19 cellular contexts compared by ENCODE assay signal in genomic region chr21:31426235-31426797, GRCh38.
A peak's percentile ranks its signal among the peaks of the same experiment; 100 is the strongest.
DNase-seq lines count a peak whose midpoint lies in the region; ATAC-seq and TF ChIP-seq lines count a peak whose summit lies in the region.
"Had no signal": no experiment of that assay in that cellular context is flagged by ENCODE, and none has a peak within 500 bp of the region (broad histone marks: within the 10 kb centered on the region; RNA-seq: fewer than 3 reads in every experiment).

No MANE protein-coding gene starts in this region.

- no peak overlapping the region for H3K27ac ChIP-seq in gastroesophageal sphincter
- H3K27ac ChIP-seq: esophagus squamous epithelium, stomach had no signal

- no peak for TF ChIP-seq EP300 in gastroesophageal sphincter (IDR thresholded peaks at IDR 0.05)

- peak; percentile 89 for ATAC-seq in activated CD4-positive, alpha-beta T cell treated with anti-CD3 and anti-CD28 coated beads for 36 hours
- ATAC-seq in HG02938 (IDR thresholded peaks at IDR 0.05; ENCODE audit: unreplicated experiment) (peak; percentile 58), gastroesophageal sphincter (no peak), HG03571 (IDR thresholded peaks at IDR 0.05; ENCODE audit: unreplicated experiment) (no peak), mucosa of descending colon (no peak)
- ATAC-seq in activated T-helper 17 cell treated with anti-CD3 and anti-CD28 coated beads, Interleukin-2, amount 50 U/mL, for 72 hours (replicated peaks), result peak; percentile 95
- ATAC-seq: left colon had no signal

- H3K9me3 ChIP-seq in gastroesophageal sphincter (no peaks in the 10 kb centered on the region), mucosa of descending colon (no peaks in the 10 kb centered on the region)
- H3K9me3 ChIP-seq: esophagus squamous epithelium, stomach had no signal

- no peaks in the 10 kb centered on the region for H3K27me3 Mint-ChIP-seq in activated CD4-positive, alpha-beta T cell treated with anti-CD3 and anti-CD28 coated beads for 36 hours
- H3K27me3 Mint-ChIP-seq in activated T-helper 17 cell treated with anti-CD3 and anti-CD28 coated beads, Interleukin-2, amount 50 U/mL, for 72 hours, result no peaks in the 10 kb centered on the region
- H3K27me3 Mint-ChIP-seq: CD4-positive, alpha-beta memory T cell had no signal

- no peak for TF ChIP-seq POLR2A in gastroesophageal sphincter (IDR thresholded peaks at IDR 0.05)

- WGBS in gastroesophageal sphincter (ENCODE audit: low coverage in 1 of 2), 2 donors, result 79 to 83% methylated on average over 4 to 5 of the region's 5 CpGs

- peak overlapping the region; percentile 53 for H3K27ac Mint-ChIP-seq in activated CD4-positive, alpha-beta T cell treated with anti-CD3 and anti-CD28 coated beads for 36 hours
- peak overlapping the region; percentile 49 for H3K27ac Mint-ChIP-seq in activated T-helper 17 cell treated with anti-CD3 and anti-CD28 coated beads, Interleukin-2, amount 50 U/mL, for 72 hours

- CTCF ChIA-PET in activated CD4-positive, alpha-beta T cell treated with anti-CD3 and anti-CD28 coated beads for 36 hours (lab: Charles Lee), result interaction anchor here (1.2 kb wide), 1 partner anchor 72 kb away, joined by 7 read pairs; no protein-coding TSS in a partner anchor

- TF ChIP-seq CTCF in gastroesophageal sphincter (IDR thresholded peaks at IDR 0.05) (no peak), mucosa of descending colon (IDR thresholded peaks at IDR 0.05) (no peak)

- H3K4me3 ChIP-seq in gastroesophageal sphincter, result no peak overlapping the region
- no peak overlapping the region for H3K4me3 ChIP-seq in mucosa of descending colon
- H3K4me3 ChIP-seq: esophagus squamous epithelium, stomach had no signal

- H3K4me1 ChIP-seq in gastroesophageal sphincter (no peaks in the 10 kb centered on the region), mucosa of descending colon (ENCODE audit: low read depth) (no peaks in the 10 kb centered on the region)

- intact Hi-C loops in activated CD4-positive, alpha-beta T cell treated with anti-CD3 and anti-CD28 coated beads for 36 hours (cut with DNase I, micrococcal nuclease), result loop anchor here (1.0 to 5.0 kb wide), 5 partner anchors 72 to 229 kb away; no protein-coding TSS in a partner anchor
- intact Hi-C loops in mucosa of descending colon (cut with DNase I, micrococcal nuclease), result no loop called here

- peak overlapping the region; percentile 18 for H3K4me3 Mint-ChIP-seq in activated CD4-positive, alpha-beta T cell treated with anti-CD3 and anti-CD28 coated beads for 36 hours
- H3K4me3 Mint-ChIP-seq in activated T-helper 17 cell treated with anti-CD3 and anti-CD28 coated beads, Interleukin-2, amount 50 U/mL, for 72 hours, result peak overlapping the region; percentile 6
- H3K4me3 Mint-ChIP-seq: CD4-positive, alpha-beta memory T cell had no signal

- DNase-seq in activated CD4-positive, alpha-beta T cell treated with anti-CD3 and anti-CD28 coated beads for 36 hours, result peak; percentile 22
- DNase-seq in activated CD4-positive, alpha-beta T cell treated with anti-CD3 and anti-CD28 coated beads, Interleukin-2, amount 50 U/mL, for 1 hour, result no peak
- DNase-seq in non-pigmented ciliary epithelial cell (ENCODE audit: low read depth), result peak; percentile 65
- DNase-seq in mucosa of descending colon, result no peak
- DNase-seq: 8988T; amniotic stem cell; CD4-positive, alpha-beta memory T cell; esophagus squamous epithelium; Karpas-422; left colon; NCI-H1930; RPMI8226; stimulated activated CD4-positive, alpha-beta T cell treated with anti-CD3 and anti-CD28 coated beads, Interleukin-4, amount 100 ng/mL, for 4 hours; stomach; T1000 had no signal

- H3K9me3 Mint-ChIP-seq in activated CD4-positive, alpha-beta T cell treated with anti-CD3 and anti-CD28 coated beads for 36 hours (ENCODE audit: low read depth), result no peaks in the 10 kb centered on the region
- no peaks in the 10 kb centered on the region for H3K9me3 Mint-ChIP-seq in activated T-helper 17 cell treated with anti-CD3 and anti-CD28 coated beads, Interleukin-2, amount 50 U/mL, for 72 hours
- H3K9me3 Mint-ChIP-seq: CD4-positive, alpha-beta memory T cell had no signal

- H3K36me3 ChIP-seq in gastroesophageal sphincter (no peaks in the 10 kb centered on the region), mucosa of descending colon (ENCODE audit: low read depth) (no peaks in the 10 kb centered on the region)
- H3K36me3 ChIP-seq: esophagus squamous epithelium, stomach had no signal

- H3K27me3 ChIP-seq in gastroesophageal sphincter, result no peaks in the 10 kb centered on the region
- H3K27me3 ChIP-seq: esophagus squamous epithelium, stomach had no signal

- H3K36me3 Mint-ChIP-seq in activated CD4-positive, alpha-beta T cell treated with anti-CD3 and anti-CD28 coated beads for 36 hours (ENCODE audit: low read depth), result peaks cover 2% of the 10 kb centered on the region
- H3K36me3 Mint-ChIP-seq in activated T-helper 17 cell treated with anti-CD3 and anti-CD28 coated beads, Interleukin-2, amount 50 U/mL, for 72 hours (ENCODE audit: low read depth), result no peaks in the 10 kb centered on the region
- H3K36me3 Mint-ChIP-seq: CD4-positive, alpha-beta memory T cell had no signal

- peaks cover 20% of the 10 kb centered on the region for H3K4me1 Mint-ChIP-seq in activated CD4-positive, alpha-beta T cell treated with anti-CD3 and anti-CD28 coated beads for 36 hours
- peaks cover 11% of the 10 kb centered on the region for H3K4me1 Mint-ChIP-seq in activated T-helper 17 cell treated with anti-CD3 and anti-CD28 coated beads, Interleukin-2, amount 50 U/mL, for 72 hours

- POLR2A ChIA-PET in activated CD4-positive, alpha-beta T cell treated with anti-CD3 and anti-CD28 coated beads for 36 hours (lab: Charles Lee), result interaction anchor here (0.6 to 1.2 kb wide), 3 partner anchors 27 to 133 kb away, joined by 3 to 5 read pairs (median 4); no protein-coding TSS in a partner anchor

Comparison
In these comparisons a context has a peak if more than half of its experiments do, and no peak if none do; other contexts are left out.
1. DNase-seq: peak in activated CD4-positive, alpha-beta T cell treated with anti-CD3 and anti-CD28 coated beads for 36 hours (single experiment) and non-pigmented ciliary epithelial cell (single experiment); none in activated CD4-positive, alpha-beta T cell treated with anti-CD3 and anti-CD28 coated beads, Interleukin-2, amount 50 U/mL, for 1 hour (single experiment) and mucosa of descending colon (0 of 3).
2. ATAC-seq: peak in activated CD4-positive, alpha-beta T cell treated with anti-CD3 and anti-CD28 coated beads for 36 hours (single experiment), HG02938 (single experiment) and activated T-helper 17 cell treated with anti-CD3 and anti-CD28 coated beads, Interleukin-2, amount 50 U/mL, for 72 hours (single experiment); none in gastroesophageal sphincter (single experiment), HG03571 (single experiment) and mucosa of descending colon (single experiment).
3. intact Hi-C loops: an anchor here in activated CD4-positive, alpha-beta T cell treated with anti-CD3 and anti-CD28 coated beads for 36 hours (1.0 to 5.0 kb wide); none called in mucosa of descending colon.